Comparison of ENCODE assay signal across 8 cellular contexts in the genomic region with DNA sequence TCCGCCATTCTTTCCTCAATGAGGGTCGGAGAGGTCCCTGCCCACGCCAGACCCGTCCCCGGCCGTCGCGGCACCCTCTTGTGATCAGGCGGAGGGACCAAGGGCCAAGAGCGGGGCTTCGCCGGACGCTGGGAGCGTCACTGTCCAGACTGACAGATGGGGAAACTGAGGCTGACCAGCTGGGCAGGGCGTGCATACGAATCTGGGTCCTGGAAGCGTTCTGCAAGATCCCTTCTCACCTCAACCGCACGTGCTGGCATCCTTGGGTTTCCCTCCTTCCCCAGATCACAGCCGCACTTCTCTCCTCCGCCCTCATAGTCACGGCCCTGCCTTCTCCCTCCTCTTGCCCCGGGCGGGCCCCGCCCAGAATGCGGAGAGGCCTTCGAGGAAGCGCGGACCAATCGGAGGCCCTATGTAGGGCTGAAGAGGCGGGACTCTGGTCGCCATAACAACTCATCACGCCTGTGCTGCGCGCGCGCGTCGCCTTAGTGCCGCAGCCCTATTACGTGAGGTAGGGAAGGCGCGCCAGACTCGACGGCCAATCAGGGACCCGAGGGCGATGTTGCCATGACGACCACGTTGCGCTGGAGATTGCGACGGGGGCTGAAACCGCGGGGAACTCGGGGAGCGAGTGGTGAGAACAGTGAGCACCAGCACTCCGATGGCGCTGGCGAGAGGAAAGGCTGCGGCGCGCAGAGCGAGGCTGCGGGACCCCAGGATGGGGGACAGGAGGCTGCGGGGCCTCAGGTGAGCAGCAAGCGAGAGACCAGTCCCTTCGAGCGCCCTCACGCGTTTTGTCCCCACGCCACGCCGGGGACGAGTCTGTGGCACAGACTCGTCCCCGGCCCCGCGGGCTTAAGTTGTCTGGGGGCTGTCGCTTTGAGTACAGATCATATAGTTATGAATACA. TPM values are rescaled to one million over a fixed set of nuclear protein-coding genes. Genes with fewer than 3 reads are reported as not detected.
DNase-seq lines count a peak whose midpoint lies in the region; ATAC-seq lines count a peak whose summit lies in the region.

No MANE protein-coding gene starts in this region.

- peak overlapping the region; percentile 90 for H3K27ac Mint-ChIP-seq in activated CD4-positive, alpha-beta T cell treated with anti-CD3 and anti-CD28 coated beads, Interleukin-2, amount 10 ng/mL, durations not matched to agents 24 days and 14 days

- peak; percentile 81 to 99 (median 96) for DNase-seq in C1 segment of cervical spinal cord (lab: John Stamatoyannopoulos, UW)
- peak; percentile 100 for DNase-seq in GM19240 (ENCODE audit: insufficient read length, low spot score)
- DNase-seq in NCI-H526 (lab: John Stamatoyannopoulos, UW): peak; percentile 98 to 100
- DNase-seq in activated CD4-positive, alpha-beta T cell treated with anti-CD3 and anti-CD28 coated beads, Interleukin-2, amount 10 ng/mL, durations not matched to agents 24 days and 14 days: peak; percentile 100
- peak; percentile 98 for DNase-seq in dedifferentiated amniotic fluid mesenchymal stem cell (ENCODE audit: extremely low spot score)
- DNase-seq in left kidney (ENCODE audit: low read depth, low spot score): peak; percentile 100
- DNase-seq in stimulated activated CD4-positive, alpha-beta T cell treated with anti-CD3 and anti-CD28 coated beads, Interleukin-1b, Interleukin-23, amount 100 ng/mL, for 48 hours: peak; percentile 99

- H3K4me3 Mint-ChIP-seq in activated CD4-positive, alpha-beta T cell treated with anti-CD3 and anti-CD28 coated beads, Interleukin-2, amount 10 ng/mL, durations not matched to agents 24 days and 14 days: peak overlapping the region; percentile 91

- H3K27me3 Mint-ChIP-seq in activated CD4-positive, alpha-beta T cell treated with anti-CD3 and anti-CD28 coated beads, Interleukin-2, amount 10 ng/mL, durations not matched to agents 24 days and 14 days: peaks cover 7% of the 10 kb centered on the region

- ATAC-seq in HG03457 (IDR thresholded peaks at IDR 0.05; ENCODE audit: unreplicated experiment): peak; percentile 93

- H3K9me3 Mint-ChIP-seq in activated CD4-positive, alpha-beta T cell treated with anti-CD3 and anti-CD28 coated beads, Interleukin-2, amount 10 ng/mL, durations not matched to agents 24 days and 14 days: no peaks in the 10 kb centered on the region

- H3K4me1 Mint-ChIP-seq in activated CD4-positive, alpha-beta T cell treated with anti-CD3 and anti-CD28 coated beads, Interleukin-2, amount 10 ng/mL, durations not matched to agents 24 days and 14 days: peaks cover 10% of the 10 kb centered on the region

- intact Hi-C loops in activated CD4-positive, alpha-beta T cell treated with anti-CD3 and anti-CD28 coated beads, Interleukin-2, amount 10 ng/mL, durations not matched to agents 24 days and 14 days (cut with micrococcal nuclease): loop anchor here (1.0 to 2.0 kb wide), 6 partner anchors 14 to 118 kb away; a partner anchor contains a TSS

- peaks cover 3% of the 10 kb centered on the region for H3K36me3 Mint-ChIP-seq in activated CD4-positive, alpha-beta T cell treated with anti-CD3 and anti-CD28 coated beads, Interleukin-2, amount 10 ng/mL, durations not matched to agents 24 days and 14 days (ENCODE audit: low read depth)

RNA-seq across cellular contexts. Expression of a gene that starts 5.7 kb away (rescaled TPM):
- total RNA-seq in activated CD4-positive, alpha-beta T cell treated with anti-CD3 and anti-CD28 coated beads, Interleukin-2, amount 10 ng/mL, durations not matched to agents 24 days and 14 days: 0.54 and 1.1 TPM in 2 replicates

RNA-seq across cellular contexts. Expression of a gene that starts 7.3 kb away (rescaled TPM):
- total RNA-seq in activated CD4-positive, alpha-beta T cell treated with anti-CD3 and anti-CD28 coated beads, Interleukin-2, amount 10 ng/mL, durations not matched to agents 24 days and 14 days: 17.4 and 17.7 TPM in 2 replicates

RNA-seq across cellular contexts. Expression of a gene that starts 14.1 kb away (rescaled TPM):
- total RNA-seq in activated CD4-positive, alpha-beta T cell treated with anti-CD3 and anti-CD28 coated beads, Interleukin-2, amount 10 ng/mL, durations not matched to agents 24 days and 14 days: 1,286 and 1,288 TPM in 2 replicates

RNA-seq across cellular contexts. Expression of a gene that starts 20.3 kb away (rescaled TPM):
- 0.89 and 1.1 TPM in 2 replicates for total RNA-seq in activated CD4-positive, alpha-beta T cell treated with anti-CD3 and anti-CD28 coated beads, Interleukin-2, amount 10 ng/mL, durations not matched to agents 24 days and 14 days

RNA-seq across cellular contexts. Expression of a gene that starts 38.6 kb away (rescaled TPM):
- 0.79 and 1.1 TPM in 2 replicates for total RNA-seq in activated CD4-positive, alpha-beta T cell treated with anti-CD3 and anti-CD28 coated beads, Interleukin-2, amount 10 ng/mL, durations not matched to agents 24 days and 14 days

Comparison
In these comparisons a context has a peak if more than half of its experiments do, and no peak if none do; other contexts are left out.
1. Peak in every context shown above with its lines: DNase-seq and ATAC-seq.